ENCODE assay signal across 1 cellular context in genomic region chr7:125563964-125564529, GRCh38.
TF ChIP-seq lines count a peak whose summit lies in the region.

No MANE protein-coding gene starts in this region.

TF ChIP-seq in endothelial cell of umbilical vein, 7 proteins besides CTCF, POLR2A, EP300 and RAD21:
- no peak for TF ChIP-seq MYC (IDR thresholded peaks at IDR 0.05; ENCODE audit: low read depth, low read length)
- TF ChIP-seq, protein P1, sequence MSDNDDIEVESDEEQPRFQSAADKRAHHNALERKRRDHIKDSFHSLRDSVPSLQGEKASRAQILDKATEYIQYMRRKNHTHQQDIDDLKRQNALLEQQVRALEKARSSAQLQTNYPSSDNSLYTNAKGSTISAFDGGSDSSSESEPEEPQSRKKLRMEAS (IDR thresholded peaks at IDR 0.05; ENCODE audit: insufficient read depth, insufficient read length): no peak
- no peak for TF ChIP-seq GATA2 (IDR thresholded peaks at IDR 0.05; ENCODE audit: insufficient read depth, insufficient read length, low read depth, low read length)
- TF ChIP-seq FOS (IDR thresholded peaks at IDR 0.05; ENCODE audit: borderline replicate concordance, insufficient read depth, low read length): no peak
- no peak for TF ChIP-seq JUN (IDR thresholded peaks at IDR 0.05; ENCODE audit: borderline replicate concordance, insufficient read depth, insufficient read length, low read depth)
- TF ChIP-seq POLR2AphosphoS5 (IDR thresholded peaks at IDR 0.05; ENCODE audit: insufficient read depth, low read depth, low read length): no peak
- TF ChIP-seq EZH2 (IDR thresholded peaks at IDR 0.05; ENCODE audit: borderline replicate concordance, low read depth, low read length, severe bottlenecking): no peak
